8 cellular contexts compared by ENCODE assay signal in genomic region chr2:44168684-44169154, GRCh38. TPM values are rescaled to one million over a fixed set of nuclear protein-coding genes. Genes with fewer than 3 reads are reported as not detected.
DNase-seq lines count a peak whose midpoint lies in the region; ATAC-seq and TF ChIP-seq lines count a peak whose summit lies in the region.

TSS of gene PPM1B (plus strand) at chr2:44168875. CDS start at chr2:44201200, 32,325 bp downstream.

- intact Hi-C loops in lower lobe of right lung (cut with DNase I), result no loop called here

- H3K9me3 ChIP-seq in lower lobe of right lung, result peaks cover 6% of the 10 kb centered on the region

- no peaks in the 10 kb centered on the region for H3K27me3 ChIP-seq in lower lobe of right lung (ENCODE audit: low read depth)

- H3K4me1 ChIP-seq in lower lobe of right lung, result peaks cover 19% of the 10 kb centered on the region

- ATAC-seq in HG03175 (IDR thresholded peaks at IDR 0.05; ENCODE audit: unreplicated experiment), result peak; percentile 71
- peak; percentile 92 to 95 for ATAC-seq in lower lobe of right lung

- TF ChIP-seq CTCF in WI38 (IDR thresholded peaks at IDR 0.05; ENCODE audit: low read depth, low read length), result no peak
- TF ChIP-seq CTCF in cardiac fibroblast (IDR thresholded peaks at IDR 0.05; ENCODE audit: low read depth, low read length), result no peak
- TF ChIP-seq CTCF in lower lobe of right lung (IDR thresholded peaks at IDR 0.05), result no peak

- peak; percentile 86 for DNase-seq in GM19240 (ENCODE audit: insufficient read length, low spot score)
- DNase-seq in cardiac fibroblast (ENCODE audit: low read depth in 2 of 2), result no peak
- DNase-seq in lower lobe of right lung, result peak; percentile 99
- DNase-seq in stimulated activated CD4-positive, alpha-beta T cell treated with anti-CD3 and anti-CD28 coated beads, TNF-alpha, amount 100 ng/mL, for 48 hours (ENCODE audit: low read depth in 3 of 3), result peak; percentile 98 to 99 (median 99)
- DNase-seq in glomerular visceral epithelial cell (ENCODE audit: extremely low spot score), result no peak
- no peak for DNase-seq in NCI-H748 (lab: John Stamatoyannopoulos, UW; ENCODE audit: unreplicated experiment)

- H3K27ac ChIP-seq in lower lobe of right lung, result peak within 1 kb of the TSS; percentile 96

- no peaks in the 10 kb centered on the region for H3K36me3 ChIP-seq in lower lobe of right lung

- H3K4me3 ChIP-seq in WI38 (ENCODE audit: low read depth, low read length) (peak within 1 kb of the TSS; percentile 93), cardiac fibroblast (replicated peaks in 1 of 2; ENCODE audit: low read depth in 2 of 2, low read length in 2 of 2) (peak within 1 kb of the TSS; percentile 69 to 79), lower lobe of right lung (peak within 1 kb of the TSS; percentile 90)

RNA-seq across cellular contexts. Expression of gene PPM1B, which starts in this region (rescaled TPM):
- total RNA-seq in lower lobe of right lung, result 51.7 TPM

Comparison
In these comparisons a context has a peak if more than half of its experiments do, and no peak if none do; other contexts are left out.
1. DNase-seq: peak in GM19240 (single experiment), lower lobe of right lung (single experiment) and stimulated activated CD4-positive, alpha-beta T cell treated with anti-CD3 and anti-CD28 coated beads, TNF-alpha, amount 100 ng/mL, for 48 hours (3 of 3); none in cardiac fibroblast (0 of 2), glomerular visceral epithelial cell (single experiment) and NCI-H748 (single experiment).
2. Peak in every context shown above with its lines, with median percentiles within 50 percentile points of each other: H3K4me3 ChIP-seq.